Comparison of ENCODE assay signal across 35 cellular contexts in the genomic region with DNA sequence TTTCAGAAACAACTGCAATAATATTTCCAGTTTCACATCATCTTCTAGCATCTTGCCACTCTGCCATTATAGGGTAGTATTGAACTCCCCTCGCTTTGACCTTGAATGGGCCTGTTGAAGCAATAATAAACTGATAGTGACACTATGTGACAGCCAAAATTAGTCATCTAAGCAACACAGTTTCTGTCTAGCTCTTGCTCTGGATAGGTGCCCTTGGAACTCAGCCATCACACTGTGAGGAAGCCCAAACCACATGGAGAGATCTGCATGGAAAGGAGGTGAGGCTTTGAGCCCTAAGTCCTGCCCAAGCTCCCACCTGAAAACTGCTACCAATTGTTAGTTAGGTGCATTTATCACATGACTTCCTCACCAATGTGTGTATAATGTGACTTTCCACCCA. TPM values are rescaled to one million over a fixed set of nuclear protein-coding genes. Genes with fewer than 3 reads are reported as not detected.
"Had no signal": no experiment of that assay in that cellular context is flagged by ENCODE, and none has a peak within 500 bp of the region (broad histone marks: within the 10 kb centered on the region; RNA-seq: fewer than 3 reads in every experiment).

No MANE protein-coding gene starts in this region.

- H3K4me3 ChIP-seq: cardiac muscle cell, MG63, PC-9 had no signal

- DNase-seq: activated CD4-positive, alpha-beta memory T cell treated with anti-CD3 and anti-CD28 coated beads, Interleukin-2, amount 10 ng/mL, durations not matched to agents 7 days and 5 days; activated CD4-positive, alpha-beta T cell treated with anti-CD3 and anti-CD28 coated beads for 1 hour; activated CD4-positive, alpha-beta T cell treated with anti-CD3 and anti-CD28 coated beads for 48 hours; activated CD4-positive, CD25-positive, alpha-beta regulatory T cell; activated CD8-positive, alpha-beta memory T cell treated with anti-CD3 and anti-CD28 coated beads for 24 hours; activated CD8-positive, alpha-beta memory T cell treated with anti-CD3 and anti-CD28 coated beads, Interleukin-2, amount 10 ng/mL, durations not matched to agents 7 days and 5 days; activated CD8-positive, alpha-beta memory T cell treated with anti-CD3 and anti-CD28 coated beads, Interleukin-2, amount 50 U/mL, for 48 hours; activated effector memory CD4-positive, alpha-beta T cell treated with Interleukin-2 at 50 U/mL for 16 hours; activated naive CD4-positive, alpha-beta T cell treated with anti-CD3 and anti-CD28 coated beads, Interleukin-2, amount 10 ng/mL, durations not matched to agents 7 days and 5 days; activated naive CD8-positive, alpha-beta T cell treated with anti-CD3 and anti-CD28 coated beads, Interleukin-2, amount 50 U/mL, for 24 hours; activated T-cell treated with anti-CD3 and anti-CD28 coated beads, Interleukin-2, amount 50 U/mL, for 48 hours; amniotic stem cell; aorta; Kasumi-1; KG1; MG63; NCI-H1048; NCI-H1105 treated with DMSO at 0.1 percent for 48 hours; NCI-H1436; NCI-H1694; NCI-H1930; NCI-H2081 treated with DMSO at 0.1 percent for 48 hours; NCI-H345; NCI-H524 treated with DMSO at 0.1 percent for 48 hours; PC-9; SIG-M5; SW 1271; T-helper 1 cell; T1000; WERI-Rb-1 had no signal

RNA-seq across cellular contexts. Expression of a gene that starts 18.1 kb away (rescaled TPM):
- total RNA-seq: activated CD4-positive, alpha-beta memory T cell treated with anti-CD3 and anti-CD28 coated beads, Interleukin-2, amount 10 ng/mL, durations not matched to agents 7 days and 5 days; activated CD8-positive, alpha-beta memory T cell treated with anti-CD3 and anti-CD28 coated beads, Interleukin-2, amount 10 ng/mL, durations not matched to agents 7 days and 5 days; NCI-H460; OCI-LY7; Right ventricle myocardium inferior; T-helper 2 cell treated with Interferon-gamma antibody and Interleukin-4, amounts not matched to agents 100 ng/mL and 5 ng/mL, for 36 hours had no signal
